Comparison of ENCODE assay signal across 18 cellular contexts in the genomic region with DNA sequence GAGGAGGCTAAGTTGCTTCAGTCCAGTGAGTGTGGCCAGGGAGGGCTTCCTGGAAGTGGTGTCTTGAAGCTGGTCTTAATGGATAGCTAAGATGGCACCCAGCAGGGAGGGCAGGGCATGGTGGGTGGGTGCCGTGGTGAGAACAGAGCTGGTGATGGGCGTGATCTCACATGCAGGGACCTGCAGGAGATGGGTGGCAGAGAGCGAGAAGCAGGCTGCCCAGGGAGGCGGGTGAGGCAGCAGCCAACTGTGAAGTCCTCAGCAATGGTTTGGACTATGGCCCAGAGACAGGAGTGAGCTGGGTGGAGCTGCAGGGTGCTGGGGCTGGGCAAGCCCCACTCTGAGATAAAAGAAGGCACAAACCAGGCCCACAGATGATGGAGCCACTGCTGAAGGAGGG. TPM values are rescaled to one million over a fixed set of nuclear protein-coding genes. Genes with fewer than 3 reads are reported as not detected.
DNase-seq lines count a peak whose midpoint lies in the region; ATAC-seq, FAIRE-seq and TF ChIP-seq lines count a peak whose summit lies in the region.
"Had no signal": no experiment of that assay in that cellular context is flagged by ENCODE, and none has a peak within 500 bp of the region (broad histone marks: within the 10 kb centered on the region; RNA-seq: fewer than 3 reads in every experiment).

No MANE protein-coding gene starts in this region.

- intact Hi-C loops in prostate gland (cut with DNase I): loop anchor here (10.0 kb wide), 1 partner anchor 507 kb away; no protein-coding TSS in a partner anchor

- no peak for ATAC-seq in HG03159 (IDR thresholded peaks at IDR 0.05; ENCODE audit: unreplicated experiment)
- ATAC-seq: GM23338 had no signal

- FAIRE-seq in bronchial epithelial cell (lab: Jason Lieb, UNC) (peak; percentile 18), D721Med (lab: Jason Lieb, UNC) (no peak)

- H3K27me3 ChIP-seq in bronchial epithelial cell (ENCODE audit: control insufficient read depth, insufficient read depth, low read length): peaks cover 19% of the 10 kb centered on the region
- no peaks in the 10 kb centered on the region for H3K27me3 ChIP-seq in prostate gland (replicated peaks; ENCODE audit: insufficient read depth)

- no peak overlapping the region for H3K4me3 ChIP-seq in bronchial epithelial cell (ENCODE audit: low read depth, low read length)
- H3K4me3 ChIP-seq in prostate gland: no peak overlapping the region
- H3K4me3 ChIP-seq: esophagus muscularis mucosa, GM23338 had no signal

- WGBS in prostate gland: 28% methylated on average over 4 of the region's 4 CpGs

- H3K9me3 ChIP-seq in prostate gland: no peaks in the 10 kb centered on the region
- H3K9me3 ChIP-seq: esophagus muscularis mucosa had no signal

- DNase-seq in DMS79 (lab: John Stamatoyannopoulos, UW) (peak; percentile 5), NCI-H2029 treated with DMSO at 0.1 percent for 48 hours (lab: John Stamatoyannopoulos, UW) (peak; percentile 61), bronchial epithelial cell (ENCODE audit: low read depth) (peak; percentile 57), prostate gland (ENCODE audit: low spot score) (peak; percentile 41), D721Med (ENCODE audit: insufficient read length, low spot score) (no peak), KG1 (lab: John Stamatoyannopoulos, UW) (no peak), NCI-H187 treated with DMSO at 0.1 percent for 48 hours (lab: John Stamatoyannopoulos, UW) (no peak)
- DNase-seq: activated gamma-delta T cell treated with Interleukin-2 at 50 U/mL for 16 hours; amygdala; CD4-positive, CD25-positive, alpha-beta regulatory T cell; DMS53; NCI-H1436 treated with DMSO at 0.1 percent for 48 hours; NCI-H226; stimulated activated CD4-positive, alpha-beta T cell treated with anti-CD3 and anti-CD28 coated beads, Interleukin-4, amount 100 ng/mL, for 4 hours had no signal

- TF ChIP-seq CTCF in bronchial epithelial cell (IDR thresholded peaks at IDR 0.05; ENCODE audit: insufficient read depth, low read length, severe bottlenecking) (no peak), prostate gland (IDR thresholded peaks at IDR 0.05) (no peak), D721Med (IDR thresholded peaks at IDR 0.05; ENCODE audit: insufficient read depth, missing control alignments) (no peak)

- H3K36me3 ChIP-seq in bronchial epithelial cell (ENCODE audit: control insufficient read depth, insufficient read depth, low read length): no peaks in the 10 kb centered on the region
- no peaks in the 10 kb centered on the region for H3K36me3 ChIP-seq in prostate gland
- H3K36me3 ChIP-seq: esophagus muscularis mucosa had no signal

- H3K4me1 ChIP-seq in prostate gland (replicated peaks): peaks cover 5% of the 10 kb centered on the region

- H3K27ac ChIP-seq in prostate gland: no peak overlapping the region
- H3K27ac ChIP-seq: esophagus muscularis mucosa had no signal

- no peak for TF ChIP-seq POLR2A in prostate gland (IDR thresholded peaks at IDR 0.05)

RNA-seq across cellular contexts. Expression of gene UMODL1, which starts 50.7 kb away (rescaled TPM):
- not detected in 2 replicates for total RNA-seq in bronchial epithelial cell
- under 1 TPM; 0.14 to 0.57 TPM for total RNA-seq in prostate gland
- total RNA-seq: GM23338, mucosa of gallbladder had no signal

Comparison
In these comparisons a context has a peak if more than half of its experiments do, and no peak if none do; other contexts are left out.
1. DNase-seq: peak in DMS79 (single experiment), NCI-H2029 treated with DMSO at 0.1 percent for 48 hours (single experiment), bronchial epithelial cell (single experiment) and prostate gland (single experiment); none in D721Med (single experiment), KG1 (single experiment) and NCI-H187 treated with DMSO at 0.1 percent for 48 hours (single experiment).